In the genomic region with DNA sequence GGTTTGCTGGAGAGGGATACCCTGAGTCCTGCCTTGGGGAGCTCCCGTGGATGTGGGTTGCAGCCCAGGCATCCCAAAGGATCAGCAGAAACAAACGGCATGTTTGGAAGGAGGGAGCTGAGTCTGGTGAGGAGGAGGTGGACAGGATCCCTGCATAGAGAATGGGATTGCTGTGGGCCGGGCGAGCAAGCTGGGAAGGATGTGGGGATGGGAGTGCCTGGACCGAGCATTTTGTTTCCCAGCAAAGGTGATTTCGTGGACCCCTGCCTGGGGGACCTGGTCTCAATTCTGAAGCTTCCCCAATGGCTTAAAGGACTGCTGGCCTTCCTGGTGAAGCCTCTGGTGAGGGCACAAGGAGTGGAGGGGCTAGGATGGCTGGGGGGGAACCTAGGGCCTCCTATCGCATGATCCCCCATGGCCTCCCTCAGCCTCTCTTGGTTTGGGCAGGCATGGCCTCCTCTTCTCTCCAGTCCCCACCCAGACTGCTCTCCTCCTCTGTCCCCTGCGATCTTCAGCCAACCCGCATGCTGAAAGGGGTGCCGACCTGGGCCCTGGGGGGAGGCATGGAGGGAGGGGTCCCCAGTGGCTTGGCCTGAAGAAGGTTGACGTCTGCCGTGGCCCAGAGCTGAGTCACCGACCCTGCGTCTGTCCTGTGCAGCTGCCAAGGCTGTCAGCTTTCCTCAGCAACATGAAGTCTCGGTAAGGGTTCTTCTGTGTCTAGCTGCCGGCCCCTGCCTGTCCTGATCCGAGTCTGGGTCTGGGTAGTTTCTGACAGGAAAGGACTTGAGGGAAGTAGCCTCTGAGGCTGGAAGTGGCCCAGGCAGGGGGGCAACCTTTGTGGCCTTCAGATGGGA, we compare ENCODE assay signal across 19 cellular contexts. TPM values are rescaled to one million over a fixed set of nuclear protein-coding genes. Genes with fewer than 3 reads are reported as not detected.
DNase-seq lines count a peak whose midpoint lies in the region; ATAC-seq lines count a peak whose summit lies in the region.
"Had no signal": no experiment of that assay in that cellular context is flagged by ENCODE, and none has a peak within 500 bp of the region (broad histone marks: within the 10 kb centered on the region; RNA-seq: fewer than 3 reads in every experiment).

No MANE protein-coding gene starts in this region.

- no peaks in the 10 kb centered on the region for H3K9me3 Mint-ChIP-seq in effector memory CD8-positive, alpha-beta T cell
- H3K9me3 Mint-ChIP-seq: CD4-positive, alpha-beta T cell; HFFc6 had no signal

- intact Hi-C loops in sciatic nerve (cut with DNase I), result no loop called here

- no peak overlapping the region for H3K4me3 Mint-ChIP-seq in effector memory CD8-positive, alpha-beta T cell
- H3K4me3 Mint-ChIP-seq: B cell; CD4-positive, alpha-beta T cell; HFFc6 had no signal

- no peak overlapping the region for H3K4me3 ChIP-seq in MG63
- H3K4me3 ChIP-seq: PC-9 had no signal

- peaks cover 19 to 29% of the 10 kb centered on the region in 2 donors for H3K4me1 Mint-ChIP-seq in effector memory CD8-positive, alpha-beta T cell (ENCODE audit: low read depth in 2 of 2)
- H3K4me1 Mint-ChIP-seq: B cell had no signal

- ATAC-seq in effector memory CD8-positive, alpha-beta T cell (replicated peaks), result no peak
- peak; percentile 33 for ATAC-seq in sciatic nerve
- ATAC-seq in HG02970 (IDR thresholded peaks at IDR 0.05; ENCODE audit: low FRiP score, unreplicated experiment), result no peak
- ATAC-seq in GM21423 (IDR thresholded peaks at IDR 0.05; ENCODE audit: unreplicated experiment), result no peak

- no peaks in the 10 kb centered on the region for H3K27me3 ChIP-seq in MG63

- H3K9me3 ChIP-seq in MG63, result no peaks in the 10 kb centered on the region

- peak overlapping the region; percentile 28 to 65 for H3K27ac Mint-ChIP-seq in effector memory CD8-positive, alpha-beta T cell
- H3K27ac Mint-ChIP-seq: B cell; CD4-positive, alpha-beta T cell; HFFc6 had no signal

- peaks cover 4% of the 10 kb centered on the region for H3K36me3 Mint-ChIP-seq in effector memory CD8-positive, alpha-beta T cell (ENCODE audit: insufficient read depth)

- peak; percentile 43 for DNase-seq in MG63
- DNase-seq in effector memory CD8-positive, alpha-beta T cell, result no peak
- peak; percentile 52 for DNase-seq in islet precursor cell
- peak; percentile 62 for DNase-seq in sciatic nerve (ENCODE audit: low spot score)
- DNase-seq in NCI-H187 treated with DMSO at 0.1 percent for 48 hours (lab: John Stamatoyannopoulos, UW), result no peak
- no peak for DNase-seq in OCI-M2 (lab: John Stamatoyannopoulos, UW; ENCODE audit: unreplicated experiment)
- DNase-seq: ACHN; CD4-positive, alpha-beta T cell; DMS79 treated with DMSO at 0.1 percent for 48 hours; GOT3; HFFc6; Kasumi-1; NCI-H146; NCI-H345; NCI-H526 treated with DMSO at 0.1 percent for 48 hours; PC-9 had no signal

- H3K27me3 Mint-ChIP-seq in effector memory CD8-positive, alpha-beta T cell, result no peaks in the 10 kb centered on the region
- H3K27me3 Mint-ChIP-seq: B cell; CD4-positive, alpha-beta T cell had no signal

- H3K36me3 ChIP-seq in MG63, result no peaks in the 10 kb centered on the region

RNA-seq across cellular contexts. Expression of gene FAAH, which starts 16.3 kb away (rescaled TPM):
- total RNA-seq in MG63 (2014; rRNA removed; shearing (Covaris generic); ENCODE audit: low replicate concordance), result 0.16 and 1.4 TPM in 2 replicates
- total RNA-seq in sciatic nerve, result 34.4 TPM

Comparison
In these comparisons a context has a peak if more than half of its experiments do, and no peak if none do; other contexts are left out.
1. DNase-seq: peak in MG63 (single experiment), islet precursor cell (single experiment) and sciatic nerve (single experiment); none in effector memory CD8-positive, alpha-beta T cell (0 of 3), NCI-H187 treated with DMSO at 0.1 percent for 48 hours (single experiment) and OCI-M2 (single experiment).
2. RNA of gene FAAH, which starts 16.3 kb away (total RNA-seq): 34.4 TPM in sciatic nerve (single experiment); 0.16 to 1.4 TPM in MG63; every median in the first group is over 10 times any median in the second.